In the genomic region with DNA sequence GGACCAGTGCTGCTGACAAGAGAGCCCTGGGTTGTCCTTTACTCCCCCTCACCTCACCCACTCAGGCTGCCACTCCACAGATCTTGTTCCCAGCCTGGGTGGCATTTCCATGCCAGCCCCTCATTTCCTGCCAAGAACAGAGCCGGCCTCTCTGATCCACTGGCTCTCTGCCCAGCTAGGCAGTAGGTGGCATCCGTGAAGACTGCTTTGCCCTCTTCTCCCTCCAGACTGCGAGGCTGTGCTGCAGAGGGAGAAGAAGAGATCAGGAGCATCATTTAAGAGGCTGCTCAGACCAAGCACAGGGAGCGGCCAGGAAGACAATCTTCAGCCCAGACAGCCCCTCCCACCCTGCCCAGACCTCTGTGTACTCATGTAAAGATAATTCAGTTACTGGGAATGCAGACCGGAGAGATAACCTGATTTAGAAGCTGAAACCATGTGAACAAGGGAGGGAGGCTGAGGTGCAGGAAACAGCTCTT, we compare ENCODE assay signal across 11 cellular contexts.
DNase-seq lines count a peak whose midpoint lies in the region; ATAC-seq lines count a peak whose summit lies in the region.
"Had no signal": no experiment of that assay in that cellular context is flagged by ENCODE, and none has a peak within 500 bp of the region (broad histone marks: within the 10 kb centered on the region; RNA-seq: fewer than 3 reads in every experiment).

No MANE protein-coding gene starts in this region.

- H3K36me3 Mint-ChIP-seq in immature natural killer cell: no peaks in the 10 kb centered on the region

- DNase-seq in NCI-H2029 (lab: John Stamatoyannopoulos, UW): peak; percentile 82
- peak; percentile 27 for DNase-seq in amniotic epithelial cell (ENCODE audit: low read depth)
- peak; percentile 70 for DNase-seq in inferior parietal cortex (ENCODE audit: extremely low spot score)
- peak in 43 of 49 donors; percentile 10 to 94 (median 65) for DNase-seq in substantia nigra (lab: John Stamatoyannopoulos, UW)
- DNase-seq in OCI-M2 (lab: John Stamatoyannopoulos, UW; ENCODE audit: unreplicated experiment): no peak
- no peak for DNase-seq in T1000 (lab: John Stamatoyannopoulos, UW)
- DNase-seq in immature natural killer cell: no peak
- DNase-seq: activated CD4-positive, alpha-beta T cell treated with anti-CD3 and anti-CD28 coated beads for 1 hour; activated gamma-delta T cell treated with Interleukin-2 at 50 U/mL for 16 hours; Kasumi-1 had no signal

- peaks cover 7 to 20% of the 10 kb centered on the region in 2 donors for H3K4me1 Mint-ChIP-seq in immature natural killer cell

- H3K27ac ChIP-seq in substantia nigra (ENCODE audit: low read depth, low read length, poor library complexity, severe bottlenecking): no peak overlapping the region

- no peak overlapping the region for H3K4me3 Mint-ChIP-seq in immature natural killer cell

- no peak for ATAC-seq in HG02981 (IDR thresholded peaks at IDR 0.05; ENCODE audit: unreplicated experiment)

- H3K27me3 Mint-ChIP-seq in immature natural killer cell (ENCODE audit: low read depth in 3 of 3): peaks cover 0 to 2% (median 2%) of the 10 kb centered on the region in 3 donors

- no peaks in the 10 kb centered on the region for H3K9me3 Mint-ChIP-seq in immature natural killer cell

- no peak overlapping the region for H3K27ac Mint-ChIP-seq in immature natural killer cell

Comparison
In these comparisons a context has a peak if more than half of its experiments do, and no peak if none do; other contexts are left out.
1. DNase-seq: peak in NCI-H2029 (single experiment), amniotic epithelial cell (single experiment), inferior parietal cortex (single experiment) and substantia nigra (43 of 49); none in OCI-M2 (single experiment), T1000 (single experiment) and immature natural killer cell (0 of 3).